Comparison of ENCODE assay signal across 8 cellular contexts in the genomic region with DNA sequence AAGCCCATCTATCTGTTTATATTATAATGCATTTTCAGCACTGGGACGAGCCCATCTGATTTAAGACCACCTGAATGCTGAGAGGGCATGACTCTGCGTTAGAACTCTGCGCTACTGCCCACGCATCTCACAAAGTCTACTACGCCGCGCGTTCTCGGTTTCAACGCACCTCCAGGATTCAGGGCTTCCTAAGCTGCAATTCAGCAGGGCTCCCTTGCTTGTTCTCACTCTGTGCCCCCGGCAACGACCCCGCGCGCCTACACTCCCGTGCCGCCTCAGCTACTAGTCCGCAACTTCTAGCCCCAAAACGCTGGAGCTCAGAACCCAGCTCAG. TPM values are rescaled to one million over a fixed set of nuclear protein-coding genes. Genes with fewer than 3 reads are reported as not detected.
DNase-seq lines count a peak whose midpoint lies in the region; ATAC-seq and TF ChIP-seq lines count a peak whose summit lies in the region.

No MANE protein-coding gene starts in this region.

- no peaks in the 10 kb centered on the region for H3K4me1 ChIP-seq in mesendoderm (ENCODE audit: control insufficient read depth, low read depth, low read length)
- H3K4me1 ChIP-seq in aorta (ENCODE audit: control insufficient read depth in 1 of 2, insufficient read depth in 2 of 2, low read length in 2 of 2): no peaks in the 10 kb centered on the region

- no peak overlapping the region for H3K18ac ChIP-seq in mesendoderm (ENCODE audit: low read length)

- H3K9me3 ChIP-seq in aorta (ENCODE audit: control insufficient read depth, low read length): no peaks in the 10 kb centered on the region

- H2BK120ac ChIP-seq in mesendoderm (ENCODE audit: low read depth, low read length): no peak overlapping the region

- H3K27me3 ChIP-seq in mesendoderm (ENCODE audit: insufficient read depth, low read length, poor library complexity): no peaks in the 10 kb centered on the region
- H3K27me3 ChIP-seq in aorta (ENCODE audit: control insufficient read depth in 1 of 2, insufficient read depth in 2 of 2, low read length in 1 of 2): no peaks in the 10 kb centered on the region

- H3K4me2 ChIP-seq in mesendoderm (ENCODE audit: low read length): peak overlapping the region; percentile 76

- ATAC-seq in GM19438 (IDR thresholded peaks at IDR 0.05; ENCODE audit: low read depth, unreplicated experiment) (peak; percentile 33), HG03460 (IDR thresholded peaks at IDR 0.05; ENCODE audit: unreplicated experiment) (peak; percentile 30), aorta (ENCODE audit: low FRiP score) (no peak), HG03097 (IDR thresholded peaks at IDR 0.05; ENCODE audit: low FRiP score, unreplicated experiment) (no peak)

- H3K23ac ChIP-seq in mesendoderm (ENCODE audit: low read length): no peak overlapping the region

- no peak overlapping the region for H2BK15ac ChIP-seq in mesendoderm (replicated peaks; ENCODE audit: low read depth)

- no peak for TF ChIP-seq CTCF in brain (conservative IDR thresholded peaks at IDR 0.05)

- DNase-seq in mesendoderm (no peak), aorta (no peak), NCI-H2171 (lab: John Stamatoyannopoulos, UW) (no peak)
- no peak for DNase-seq in stimulated activated CD4-positive, alpha-beta T cell treated with anti-CD3 and anti-CD28 coated beads, Interleukin-2, amount 100 ng/mL, for 24 hours

- no peaks in the 10 kb centered on the region for H3K79me1 ChIP-seq in mesendoderm (ENCODE audit: low read length)

- H3K4ac ChIP-seq in mesendoderm (ENCODE audit: low read depth, low read length): no peak overlapping the region

- H3K79me2 ChIP-seq in mesendoderm (ENCODE audit: control insufficient read depth, insufficient read depth, low read length): no peaks in the 10 kb centered on the region

- no peak overlapping the region for H2AK5ac ChIP-seq in mesendoderm (ENCODE audit: low read length)

- WGBS in mesendoderm (ENCODE audit: extremely low coverage, insufficient coverage, low lambda C conversion rate): no CpG with 5 or more reads among the region's 19 CpGs
- WGBS in aorta, 2 donors: 0% methylated on average over 19 of the region's 19 CpGs

- H3K36me3 ChIP-seq in mesendoderm (ENCODE audit: control insufficient read depth, insufficient read depth, low read length): no peaks in the 10 kb centered on the region
- no peaks in the 10 kb centered on the region for H3K36me3 ChIP-seq in aorta (ENCODE audit: control insufficient read depth in 1 of 2, insufficient read depth in 2 of 2, low read length in 1 of 2)

- H2BK5ac ChIP-seq in mesendoderm (ENCODE audit: low read length): no peak overlapping the region

- H3K27me3 Mint-ChIP-seq in brain: peaks cover 26% of the 10 kb centered on the region

- peak overlapping the region; percentile 79 for H3K56ac ChIP-seq in mesendoderm (ENCODE audit: low read length)

- H3K4me1 Mint-ChIP-seq in brain: peaks cover 50% of the 10 kb centered on the region

- intact Hi-C loops in aorta (cut with DNase I): loop anchor here (5.0 kb wide), 3 partner anchors 61 to 131 kb away; no protein-coding TSS in a partner anchor

- H3K36me3 Mint-ChIP-seq in brain: no peaks in the 10 kb centered on the region

- H4K8ac ChIP-seq in mesendoderm (ENCODE audit: low read depth, low read length): no peak overlapping the region

- H3K4me3 ChIP-seq in mesendoderm (ENCODE audit: low read length) (peak overlapping the region; percentile 31), aorta (ENCODE audit: low read length in 2 of 2) (peak overlapping the region; percentile 59 to 80)

- H3K27ac Mint-ChIP-seq in brain: peak overlapping the region; percentile 53 to 94 (median 91)

- H3K9ac ChIP-seq in mesendoderm (ENCODE audit: low read length): peak overlapping the region; percentile 66

- H3K27ac ChIP-seq in mesendoderm (ENCODE audit: low read depth, low read length): no peak overlapping the region
- peak overlapping the region in 1 of 2 donors; percentile 18 for H3K27ac ChIP-seq in aorta (ENCODE audit: low read depth in 1 of 2, low read length in 2 of 2)

- no peak overlapping the region for H4K5ac ChIP-seq in mesendoderm (ENCODE audit: low read length)

- H3K4me3 Mint-ChIP-seq in brain: peak overlapping the region; percentile 86 to 100 (median 92)

- H3K9me3 Mint-ChIP-seq in brain: no peaks in the 10 kb centered on the region

RNA-seq across cellular contexts. Expression of a gene that starts 0.3 kb away (rescaled TPM):
- polyA plus RNA-seq in brain (ENCODE audit: insufficient read depth, low read depth, low replicate concordance): 14.4 TPM
- polyA plus RNA-seq in mesendoderm (2013, experiment 1 of 2): 6.5 TPM
- polyA plus RNA-seq in mesendoderm (2013, experiment 2 of 2): 6.7 TPM
- total RNA-seq in aorta: 10 to 100 TPM; 16.4 to 26.9 TPM
- 10 to 100 TPM; 24.5 to 31.5 TPM for polyA plus RNA-seq in aorta

Comparison
In these comparisons a context has a peak if more than half of its experiments do, and no peak if none do; other contexts are left out.
1. ATAC-seq: peak in GM19438 (single experiment) and HG03460 (single experiment); none in aorta (single experiment) and HG03097 (single experiment).